ENCODE assay signal across 19 cellular contexts in genomic region chr7:151133266-151133985, GRCh38. TPM values are rescaled to one million over a fixed set of nuclear protein-coding genes. Genes with fewer than 3 reads are reported as not detected.
DNase-seq lines count a peak whose midpoint lies in the region; ATAC-seq, FAIRE-seq and TF ChIP-seq lines count a peak whose summit lies in the region.
"Had no signal": no experiment of that assay in that cellular context is flagged by ENCODE, and none has a peak within 500 bp of the region (broad histone marks: within the 10 kb centered on the region; RNA-seq: fewer than 3 reads in every experiment).

No MANE protein-coding gene starts in this region.

- FAIRE-seq in HepG2 (lab: Jason Lieb, UNC), result no peak

- BruUV-seq in HepG2 (replicated peaks; lab: Mats Ljungman, UMichigan), result no TSS peak

- H3K79me2 ChIP-seq in HepG2 (ENCODE audit: insufficient read depth, low read length), result no peaks in the 10 kb centered on the region

- H3K4me1 ChIP-seq in HepG2 (ENCODE audit: insufficient read depth, low read length) (no peaks in the 10 kb centered on the region), spleen (peaks cover 0 to 11% (median 2%) of the 10 kb centered on the region in 6 donors), testis (no peaks in the 10 kb centered on the region)

- H3K36me3 ChIP-seq in HepG2 (replicated peaks in 1 of 2; ENCODE audit: control insufficient read depth in 1 of 2, insufficient read depth in 2 of 2, low read length in 2 of 2) (peaks cover 21 to 77% of the 10 kb centered on the region in 2 experiments), spleen (peaks cover 0 to 100% (median 66%) of the 10 kb centered on the region in 6 donors), testis (ENCODE audit: low read depth, missing control alignments) (no peaks in the 10 kb centered on the region)

- 94% methylated on average over 16 of the region's 16 CpGs for WGBS in HepG2 (ENCODE audit: low lambda C conversion rate)
- WGBS in spleen, 5 donors, result 87 to 92% (median 91%) methylated on average over 16 of the region's 16 CpGs
- 95 to 98% methylated on average over 11 to 16 of the region's 16 CpGs for WGBS in testis, 2 donors

- TF ChIP-seq CTCF in HepG2 (CRISPR knock-in tag; IDR thresholded peaks at IDR 0.05) (no peak), spleen (IDR thresholded peaks at IDR 0.05 in 8 of 11, conservative IDR thresholded peaks at IDR 0.05 in 3 of 11) (no peak), testis (IDR thresholded peaks at IDR 0.05) (no peak)

- DNase-seq in activated naive CD8-positive, alpha-beta T cell treated with anti-CD3 and anti-CD28 coated beads, Interleukin-2, amount 10 ng/mL, durations not matched to agents 7 days and 5 days, result peak; percentile 14
- DNase-seq in activated naive CD8-positive, alpha-beta T cell treated with anti-CD3 and anti-CD28 coated beads for 36 hours, result no peak
- no peak for DNase-seq in HepG2 (ENCODE audit: low spot score)
- DNase-seq in spleen, result peak; percentile 45
- DNase-seq in testis, result no peak
- DNase-seq: CD4-positive, alpha-beta T cell; HFFc6; IMR-90; Kasumi-1; MM.1S; NCI-H1092 treated with DMSO at 0.1 percent for 48 hours; NCI-H2081 treated with DMSO at 0.1 percent for 48 hours; NCI-H510A; PC-9 had no signal

- POLR2A ChIA-PET in activated naive CD8-positive, alpha-beta T cell treated with anti-CD3 and anti-CD28 coated beads, Interleukin-2, amount 10 ng/mL, durations not matched to agents 7 days and 5 days (lab: Charles Lee), result no interaction called here
- POLR2A ChIA-PET in HepG2 (lab: Yijun Ruan, JAX), result no interaction called here

- no peak overlapping the region for H3K9ac ChIP-seq in HepG2 (ENCODE audit: insufficient read depth, low read depth, low read length)

- H3K9me3 ChIP-seq in HepG2 (ENCODE audit: low read length) (no peaks in the 10 kb centered on the region), spleen (no peaks in the 10 kb centered on the region), testis (no peaks in the 10 kb centered on the region)
- H3K9me3 ChIP-seq: BE2C had no signal

- in situ Hi-C loops in HepG2 (cut with HindIII; ENCODE audit: extremely low pct_ligation_motif_present, low pct_unique_long_range_greater_than_20kb), result no loop called here

- no peaks in the 10 kb centered on the region for H3K36me3 Mint-ChIP-seq in activated naive CD8-positive, alpha-beta T cell treated with anti-CD3 and anti-CD28 coated beads, Interleukin-2, amount 10 ng/mL, durations not matched to agents 7 days and 5 days
- H3K36me3 Mint-ChIP-seq in activated naive CD8-positive, alpha-beta T cell treated with anti-CD3 and anti-CD28 coated beads for 36 hours, result peaks cover 2% of the 10 kb centered on the region

- H3K27me3 ChIP-seq in HepG2 (ENCODE audit: control insufficient read depth in 1 of 2, insufficient read depth in 2 of 2, low read length in 2 of 2) (no peaks in the 10 kb centered on the region), spleen (replicated peaks in 1 of 7) (no peaks in the 10 kb centered on the region), testis (no peaks in the 10 kb centered on the region)
- H3K27me3 ChIP-seq: BE2C had no signal

- TF ChIP-seq EP300 in HepG2 (IDR thresholded peaks at IDR 0.05; ENCODE audit: low read depth in 2 of 2, low read length in 2 of 2), result no peak
- no peak for TF ChIP-seq EP300 in HepG2 (CRISPR knock-in tag; IDR thresholded peaks at IDR 0.05; ENCODE audit: borderline replicate concordance)

- H3K27me3 Mint-ChIP-seq in activated naive CD8-positive, alpha-beta T cell treated with anti-CD3 and anti-CD28 coated beads, Interleukin-2, amount 10 ng/mL, durations not matched to agents 7 days and 5 days, result no peaks in the 10 kb centered on the region
- H3K27me3 Mint-ChIP-seq in activated naive CD8-positive, alpha-beta T cell treated with anti-CD3 and anti-CD28 coated beads for 36 hours, result no peaks in the 10 kb centered on the region
- H3K27me3 Mint-ChIP-seq: CD4-positive, alpha-beta T cell had no signal

- TF ChIP-seq RAD21 in HepG2 (CRISPR knock-in tag; IDR thresholded peaks at IDR 0.05), result no peak

- H3K4me3 ChIP-seq in HepG2 (replicated peaks in 1 of 3; ENCODE audit: insufficient read depth in 1 of 3, low read depth in 2 of 3, low read length in 3 of 3), result no peak overlapping the region
- H3K4me3 ChIP-seq in spleen, result no peak overlapping the region
- no peak overlapping the region for H3K4me3 ChIP-seq in testis
- H3K4me3 ChIP-seq: PC-9 had no signal

- H2AFZ ChIP-seq in HepG2 (ENCODE audit: low read length), result no peak overlapping the region
- H2AFZ ChIP-seq: PC-9 had no signal

- peaks cover 4% of the 10 kb centered on the region for H3K4me1 Mint-ChIP-seq in activated naive CD8-positive, alpha-beta T cell treated with anti-CD3 and anti-CD28 coated beads, Interleukin-2, amount 10 ng/mL, durations not matched to agents 7 days and 5 days
- H3K4me1 Mint-ChIP-seq in activated naive CD8-positive, alpha-beta T cell treated with anti-CD3 and anti-CD28 coated beads for 36 hours, result no peaks in the 10 kb centered on the region

- H3K4me2 ChIP-seq in HepG2 (ENCODE audit: low read depth, low read length), result no peak overlapping the region
- H3K4me2 ChIP-seq: PC-9 had no signal

- no peak overlapping the region for H3K27ac Mint-ChIP-seq in activated naive CD8-positive, alpha-beta T cell treated with anti-CD3 and anti-CD28 coated beads, Interleukin-2, amount 10 ng/mL, durations not matched to agents 7 days and 5 days
- no peak overlapping the region for H3K27ac Mint-ChIP-seq in activated naive CD8-positive, alpha-beta T cell treated with anti-CD3 and anti-CD28 coated beads for 36 hours
- H3K27ac Mint-ChIP-seq: CD4-positive, alpha-beta T cell; HFFc6 had no signal

- CTCF ChIA-PET in HepG2 (lab: Yijun Ruan, JAX; ENCODE audit: low intra/inter-chr PET ratio, low total read pairs), result no interaction called here

- ATAC-seq in activated naive CD8-positive, alpha-beta T cell treated with anti-CD3 and anti-CD28 coated beads, Interleukin-2, amount 10 ng/mL, durations not matched to agents 7 days and 5 days (ENCODE audit: low read depth), result no peak
- ATAC-seq in HepG2, result no peak
- no peak for ATAC-seq in HG03159 (IDR thresholded peaks at IDR 0.05; ENCODE audit: unreplicated experiment)

- H3K27ac ChIP-seq in HepG2 (ENCODE audit: extremely low read length, insufficient read depth, low read length) (no peak overlapping the region), spleen (no peak overlapping the region), testis (no peak overlapping the region)
- H3K27ac ChIP-seq: 22Rv1, PC-9 had no signal

- intact Hi-C loops in HepG2 (cut with micrococcal nuclease; ENCODE audit: unreplicated experiment) (loop anchor here (10.0 kb wide), 1 partner anchor 171 kb away; no protein-coding TSS in a partner anchor), spleen (cut with DNase I; ENCODE audit: low total_unique reads) (no loop called here), testis (cut with DNase I; ENCODE audit: low total_unique reads) (no loop called here)

- H3K4me3 Mint-ChIP-seq in activated naive CD8-positive, alpha-beta T cell treated with anti-CD3 and anti-CD28 coated beads, Interleukin-2, amount 10 ng/mL, durations not matched to agents 7 days and 5 days, result no peak overlapping the region
- H3K4me3 Mint-ChIP-seq in activated naive CD8-positive, alpha-beta T cell treated with anti-CD3 and anti-CD28 coated beads for 36 hours, result no peak overlapping the region
- H3K4me3 Mint-ChIP-seq: CD4-positive, alpha-beta T cell; HFFc6 had no signal

- TF ChIP-seq POLR2A in HepG2 (IDR thresholded peaks at IDR 0.05; ENCODE audit: insufficient read depth in 1 of 2, low read depth in 2 of 2, low read length in 2 of 2) (no peak), spleen (IDR thresholded peaks at IDR 0.05) (no peak), testis (IDR thresholded peaks at IDR 0.05) (no peak)

- no peaks in the 10 kb centered on the region for H3K9me3 Mint-ChIP-seq in activated naive CD8-positive, alpha-beta T cell treated with anti-CD3 and anti-CD28 coated beads, Interleukin-2, amount 10 ng/mL, durations not matched to agents 7 days and 5 days
- H3K9me3 Mint-ChIP-seq in activated naive CD8-positive, alpha-beta T cell treated with anti-CD3 and anti-CD28 coated beads for 36 hours, result no peaks in the 10 kb centered on the region
- H3K9me3 Mint-ChIP-seq: CD4-positive, alpha-beta T cell; HFFc6 had no signal

- H4K20me1 ChIP-seq in HepG2 (ENCODE audit: insufficient read depth, low read length), result no peaks in the 10 kb centered on the region

RNA-seq across cellular contexts. Expression of gene GBX1, which starts 34.1 kb away (rescaled TPM):
- not detected for total RNA-seq in activated naive CD8-positive, alpha-beta T cell treated with anti-CD3 and anti-CD28 coated beads, Interleukin-2, amount 10 ng/mL, durations not matched to agents 7 days and 5 days
- not detected for total RNA-seq in activated naive CD8-positive, alpha-beta T cell treated with anti-CD3 and anti-CD28 coated beads for 36 hours
- total RNA-seq in HepG2 (2016; rRNA removed; fragmentation: Illumina TruSeq; extraction: Trizol) (not detected in 2 replicates), spleen (not detected), testis (10 to 100 TPM in 1 of 2 donors, 1 to 10 TPM in 1; 2.9 to 15.6 TPM)
- not detected in 2 replicates for total RNA-seq in HepG2 (2016; cell fraction: cytosol; rRNA removed; fragmentation: Illumina TruSeq; extraction: Trizol; ENCODE audit: low read depth)
- not detected in 2 replicates for total RNA-seq in HepG2 (2016; cell fraction: insoluble cytoplasmic fraction; rRNA removed; fragmentation: Illumina TruSeq; extraction: Trizol)
- total RNA-seq in HepG2 (2016; cell fraction: membrane; rRNA removed; fragmentation: Illumina TruSeq; extraction: Trizol), result not detected in 2 replicates
- total RNA-seq in HepG2 (2016; cell fraction: nucleus; rRNA removed; fragmentation: Illumina TruSeq; extraction: Trizol), result not detected in 2 replicates
- polyA plus RNA-seq in HepG2 (2011; rRNA removed) (not detected in 2 replicates), spleen (not detected), testis (ENCODE audit: insufficient read depth, low read depth, low replicate concordance) (7.2 TPM)
- not detected in 2 replicates for polyA plus RNA-seq in HepG2 (2011; cell fraction: cytosol; rRNA removed)
- polyA plus RNA-seq in HepG2 (2011; cell fraction: nucleus; rRNA removed), result not detected in 2 replicates
- not detected in 2 replicates for polyA plus RNA-seq in HepG2 (2012)
- polyA plus RNA-seq in HepG2 (2016; cell fraction: cytosol; fragmentation: Illumina TruSeq; extraction: Trizol; ENCODE audit: low read depth), result not detected in 2 replicates
- not detected in 2 replicates for polyA plus RNA-seq in HepG2 (2016; cell fraction: insoluble cytoplasmic fraction; fragmentation: Illumina TruSeq; extraction: Trizol; ENCODE audit: low read depth)
- polyA plus RNA-seq in HepG2 (2016; cell fraction: membrane; fragmentation: Illumina TruSeq; extraction: Trizol; ENCODE audit: low read depth), result not detected in 2 replicates
- polyA plus RNA-seq in HepG2 (2016; cell fraction: nucleus; fragmentation: Illumina TruSeq; extraction: Trizol; ENCODE audit: insufficient read depth, low read depth), result not detected in 2 replicates
- not detected in 2 replicates for polyA minus RNA-seq in HepG2 (2011; rRNA and poly(A)+ RNA removed; ENCODE audit: low replicate concordance)
- polyA minus RNA-seq in HepG2 (2011; cell fraction: cytosol; rRNA and poly(A)+ RNA removed), result not detected in 2 replicates
- polyA minus RNA-seq in HepG2 (2011; cell fraction: nucleus; rRNA and poly(A)+ RNA removed), result not detected in 2 replicates
- total RNA-seq: CD4-positive, alpha-beta T cell; H4; HFFc6; IMR-90; PC-9 had no signal
- polyA plus RNA-seq: AG04450, IMR-90 had no signal

RNA-seq across cellular contexts. Expression of gene AGAP3, which starts 47.2 kb away (rescaled TPM):
- 10 to 100 TPM; 31.7 to 32.7 TPM for total RNA-seq in activated naive CD8-positive, alpha-beta T cell treated with anti-CD3 and anti-CD28 coated beads, Interleukin-2, amount 10 ng/mL, durations not matched to agents 7 days and 5 days
- total RNA-seq in activated naive CD8-positive, alpha-beta T cell treated with anti-CD3 and anti-CD28 coated beads for 36 hours, result 10 to 100 TPM; 24.8 to 25.3 TPM
- 24.9 and 31.3 TPM in 2 replicates for total RNA-seq in HepG2 (2016; rRNA removed; fragmentation: Illumina TruSeq; extraction: Trizol)
- 26.6 and 28.2 TPM in 2 replicates for total RNA-seq in HepG2 (2016; cell fraction: cytosol; rRNA removed; fragmentation: Illumina TruSeq; extraction: Trizol; ENCODE audit: low read depth)
- 24.2 and 30.5 TPM in 2 replicates for total RNA-seq in HepG2 (2016; cell fraction: insoluble cytoplasmic fraction; rRNA removed; fragmentation: Illumina TruSeq; extraction: Trizol)
- 34.8 and 39.9 TPM in 2 replicates for total RNA-seq in HepG2 (2016; cell fraction: membrane; rRNA removed; fragmentation: Illumina TruSeq; extraction: Trizol)
- total RNA-seq in HepG2 (2016; cell fraction: nucleus; rRNA removed; fragmentation: Illumina TruSeq; extraction: Trizol), result 26.5 and 31.8 TPM in 2 replicates
- 61.4 and 62.0 TPM in 2 replicates for polyA plus RNA-seq in HepG2 (2011; rRNA removed)
- polyA plus RNA-seq in HepG2 (2011; cell fraction: cytosol; rRNA removed), result 54.9 and 70.5 TPM in 2 replicates
- polyA plus RNA-seq in HepG2 (2011; cell fraction: nucleus; rRNA removed), result 255 and 313 TPM in 2 replicates
- polyA plus RNA-seq in HepG2 (2012), result 46.4 and 66.8 TPM in 2 replicates
- 23.3 and 25.2 TPM in 2 replicates for polyA plus RNA-seq in HepG2 (2016; cell fraction: cytosol; fragmentation: Illumina TruSeq; extraction: Trizol; ENCODE audit: low read depth)
- 36.6 and 44.9 TPM in 2 replicates for polyA plus RNA-seq in HepG2 (2016; cell fraction: insoluble cytoplasmic fraction; fragmentation: Illumina TruSeq; extraction: Trizol; ENCODE audit: low read depth)
- polyA plus RNA-seq in HepG2 (2016; cell fraction: membrane; fragmentation: Illumina TruSeq; extraction: Trizol; ENCODE audit: low read depth), result 48.3 and 57.9 TPM in 2 replicates
- polyA plus RNA-seq in HepG2 (2016; cell fraction: nucleus; fragmentation: Illumina TruSeq; extraction: Trizol; ENCODE audit: insufficient read depth, low read depth), result 94.3 and 94.4 TPM in 2 replicates
- 70.7 and 91.8 TPM in 2 replicates for polyA minus RNA-seq in HepG2 (2011; rRNA and poly(A)+ RNA removed; ENCODE audit: low replicate concordance)
- polyA minus RNA-seq in HepG2 (2011; cell fraction: cytosol; rRNA and poly(A)+ RNA removed), result 43.3 and 46.7 TPM in 2 replicates
- polyA minus RNA-seq in HepG2 (2011; cell fraction: nucleus; rRNA and poly(A)+ RNA removed), result 71.4 and 81.1 TPM in 2 replicates
- 10 to 100 TPM; 43.2 to 94.4 (median 73.0) TPM for total RNA-seq in spleen
- polyA plus RNA-seq in spleen, result 10 to 100 TPM; 21.8 to 79.1 (median 51.2) TPM
- total RNA-seq in testis, result 10 to 100 TPM; 65.6 to 90.5 TPM
- polyA plus RNA-seq in testis (ENCODE audit: insufficient read depth, low read depth, low replicate concordance), result 44.1 TPM

RNA-seq across cellular contexts. Expression of gene TMUB1, which starts 50.1 kb away (rescaled TPM):
- total RNA-seq in activated naive CD8-positive, alpha-beta T cell treated with anti-CD3 and anti-CD28 coated beads, Interleukin-2, amount 10 ng/mL, durations not matched to agents 7 days and 5 days, result 10 to 100 TPM; 75.7 to 78.3 TPM
- total RNA-seq in activated naive CD8-positive, alpha-beta T cell treated with anti-CD3 and anti-CD28 coated beads for 36 hours, result 10 to 100 TPM; 59.2 to 59.3 TPM
- 31.8 and 51.6 TPM in 2 replicates for total RNA-seq in HepG2 (2016; rRNA removed; fragmentation: Illumina TruSeq; extraction: Trizol)
- total RNA-seq in HepG2 (2016; cell fraction: cytosol; rRNA removed; fragmentation: Illumina TruSeq; extraction: Trizol; ENCODE audit: low read depth), result 65.7 and 75.8 TPM in 2 replicates
- 32.2 and 52.0 TPM in 2 replicates for total RNA-seq in HepG2 (2016; cell fraction: insoluble cytoplasmic fraction; rRNA removed; fragmentation: Illumina TruSeq; extraction: Trizol)
- total RNA-seq in HepG2 (2016; cell fraction: membrane; rRNA removed; fragmentation: Illumina TruSeq; extraction: Trizol), result 89.1 and 106 TPM in 2 replicates
- 25.0 and 26.7 TPM in 2 replicates for total RNA-seq in HepG2 (2016; cell fraction: nucleus; rRNA removed; fragmentation: Illumina TruSeq; extraction: Trizol)
- 44.8 and 47.8 TPM in 2 replicates for polyA plus RNA-seq in HepG2 (2011; rRNA removed)
- 27.8 and 54.6 TPM in 2 replicates for polyA plus RNA-seq in HepG2 (2011; cell fraction: cytosol; rRNA removed)
- polyA plus RNA-seq in HepG2 (2011; cell fraction: nucleus; rRNA removed), result 66.5 and 75.5 TPM in 2 replicates
- 33.8 and 40.3 TPM in 2 replicates for polyA plus RNA-seq in HepG2 (2012)
- polyA plus RNA-seq in HepG2 (2016; cell fraction: cytosol; fragmentation: Illumina TruSeq; extraction: Trizol; ENCODE audit: low read depth), result 123 and 138 TPM in 2 replicates
- 51.6 and 55.5 TPM in 2 replicates for polyA plus RNA-seq in HepG2 (2016; cell fraction: insoluble cytoplasmic fraction; fragmentation: Illumina TruSeq; extraction: Trizol; ENCODE audit: low read depth)
- polyA plus RNA-seq in HepG2 (2016; cell fraction: membrane; fragmentation: Illumina TruSeq; extraction: Trizol; ENCODE audit: low read depth), result 146 and 154 TPM in 2 replicates
- 85.5 and 89.1 TPM in 2 replicates for polyA plus RNA-seq in HepG2 (2016; cell fraction: nucleus; fragmentation: Illumina TruSeq; extraction: Trizol; ENCODE audit: insufficient read depth, low read depth)
- polyA minus RNA-seq in HepG2 (2011; rRNA and poly(A)+ RNA removed; ENCODE audit: low replicate concordance), result 5.6 and 25.8 TPM in 2 replicates
- 22.8 and 25.2 TPM in 2 replicates for polyA minus RNA-seq in HepG2 (2011; cell fraction: cytosol; rRNA and poly(A)+ RNA removed)
- 5.6 and 6.3 TPM in 2 replicates for polyA minus RNA-seq in HepG2 (2011; cell fraction: nucleus; rRNA and poly(A)+ RNA removed)
- 10 to 100 TPM; 27.1 to 47.8 (median 38.2) TPM for total RNA-seq in spleen
- 10 to 100 TPM; 43.0 to 73.4 (median 45.9) TPM for polyA plus RNA-seq in spleen
- total RNA-seq in testis, result 10 to 100 TPM; 63.2 to 68.7 TPM
- polyA plus RNA-seq in testis (ENCODE audit: insufficient read depth, low read depth, low replicate concordance), result 30.8 TPM

RNA-seq across cellular contexts. Expression of gene FASTK, which starts 52.8 kb away (rescaled TPM):
- 100 to 1,000 TPM in 1 of 2 experiments, 10 to 100 TPM in 1; 96.5 to 100 TPM for total RNA-seq in activated naive CD8-positive, alpha-beta T cell treated with anti-CD3 and anti-CD28 coated beads, Interleukin-2, amount 10 ng/mL, durations not matched to agents 7 days and 5 days
- 10 to 100 TPM; 65.9 to 68.7 TPM for total RNA-seq in activated naive CD8-positive, alpha-beta T cell treated with anti-CD3 and anti-CD28 coated beads for 36 hours
- total RNA-seq in HepG2 (2016; rRNA removed; fragmentation: Illumina TruSeq; extraction: Trizol), result 33.0 and 52.9 TPM in 2 replicates
- 29.1 and 30.5 TPM in 2 replicates for total RNA-seq in HepG2 (2016; cell fraction: cytosol; rRNA removed; fragmentation: Illumina TruSeq; extraction: Trizol; ENCODE audit: low read depth)
- total RNA-seq in HepG2 (2016; cell fraction: insoluble cytoplasmic fraction; rRNA removed; fragmentation: Illumina TruSeq; extraction: Trizol), result 32.4 and 60.3 TPM in 2 replicates
- total RNA-seq in HepG2 (2016; cell fraction: membrane; rRNA removed; fragmentation: Illumina TruSeq; extraction: Trizol), result 41.0 and 43.4 TPM in 2 replicates
- total RNA-seq in HepG2 (2016; cell fraction: nucleus; rRNA removed; fragmentation: Illumina TruSeq; extraction: Trizol), result 51.3 and 66.2 TPM in 2 replicates
- 55.7 and 69.5 TPM in 2 replicates for polyA plus RNA-seq in HepG2 (2011; rRNA removed)
- 26.4 and 50.0 TPM in 2 replicates for polyA plus RNA-seq in HepG2 (2011; cell fraction: cytosol; rRNA removed)
- 502 and 643 TPM in 2 replicates for polyA plus RNA-seq in HepG2 (2011; cell fraction: nucleus; rRNA removed)
- 25.5 and 34.3 TPM in 2 replicates for polyA plus RNA-seq in HepG2 (2012)
- polyA plus RNA-seq in HepG2 (2016; cell fraction: cytosol; fragmentation: Illumina TruSeq; extraction: Trizol; ENCODE audit: low read depth), result 23.6 and 24.6 TPM in 2 replicates
- polyA plus RNA-seq in HepG2 (2016; cell fraction: insoluble cytoplasmic fraction; fragmentation: Illumina TruSeq; extraction: Trizol; ENCODE audit: low read depth), result 29.6 and 34.7 TPM in 2 replicates
- 31.2 and 34.1 TPM in 2 replicates for polyA plus RNA-seq in HepG2 (2016; cell fraction: membrane; fragmentation: Illumina TruSeq; extraction: Trizol; ENCODE audit: low read depth)
- 122 and 126 TPM in 2 replicates for polyA plus RNA-seq in HepG2 (2016; cell fraction: nucleus; fragmentation: Illumina TruSeq; extraction: Trizol; ENCODE audit: insufficient read depth, low read depth)
- 72.5 and 75.7 TPM in 2 replicates for polyA minus RNA-seq in HepG2 (2011; rRNA and poly(A)+ RNA removed; ENCODE audit: low replicate concordance)
- 14.0 and 16.2 TPM in 2 replicates for polyA minus RNA-seq in HepG2 (2011; cell fraction: cytosol; rRNA and poly(A)+ RNA removed)
- 80.8 and 95.9 TPM in 2 replicates for polyA minus RNA-seq in HepG2 (2011; cell fraction: nucleus; rRNA and poly(A)+ RNA removed)
- 100 to 1,000 TPM in 1 of 7 donors, 10 to 100 TPM in 6; 72.9 to 102 (median 77.6) TPM for total RNA-seq in spleen
- polyA plus RNA-seq in spleen, result 100 to 1,000 TPM in 2 of 3 donors, 10 to 100 TPM in 1; 83.9 to 183 (median 136) TPM
- total RNA-seq in testis, result 100 to 1,000 TPM; 114 to 124 TPM
- polyA plus RNA-seq in testis (ENCODE audit: insufficient read depth, low read depth, low replicate concordance), result 60.3 TPM

RNA-seq across cellular contexts. Expression of gene ASB10, which starts 53.6 kb away (rescaled TPM):
- not detected for total RNA-seq in activated naive CD8-positive, alpha-beta T cell treated with anti-CD3 and anti-CD28 coated beads, Interleukin-2, amount 10 ng/mL, durations not matched to agents 7 days and 5 days
- total RNA-seq in activated naive CD8-positive, alpha-beta T cell treated with anti-CD3 and anti-CD28 coated beads for 36 hours, result not detected
- total RNA-seq in HepG2 (2016; rRNA removed; fragmentation: Illumina TruSeq; extraction: Trizol), result not detected in 2 replicates
- total RNA-seq in HepG2 (2016; cell fraction: cytosol; rRNA removed; fragmentation: Illumina TruSeq; extraction: Trizol; ENCODE audit: low read depth), result not detected in 2 replicates
- total RNA-seq in HepG2 (2016; cell fraction: insoluble cytoplasmic fraction; rRNA removed; fragmentation: Illumina TruSeq; extraction: Trizol), result not detected in 2 replicates
- not detected in 2 replicates for total RNA-seq in HepG2 (2016; cell fraction: membrane; rRNA removed; fragmentation: Illumina TruSeq; extraction: Trizol)
- not detected in 2 replicates for total RNA-seq in HepG2 (2016; cell fraction: nucleus; rRNA removed; fragmentation: Illumina TruSeq; extraction: Trizol)
- polyA plus RNA-seq in HepG2 (2011; rRNA removed), result not detected in 2 replicates
- not detected in 2 replicates for polyA plus RNA-seq in HepG2 (2011; cell fraction: cytosol; rRNA removed)
- not detected in 2 replicates for polyA plus RNA-seq in HepG2 (2011; cell fraction: nucleus; rRNA removed)
- not detected in 2 replicates for polyA plus RNA-seq in HepG2 (2012)
- not detected in 2 replicates for polyA plus RNA-seq in HepG2 (2016; cell fraction: cytosol; fragmentation: Illumina TruSeq; extraction: Trizol; ENCODE audit: low read depth)
- polyA plus RNA-seq in HepG2 (2016; cell fraction: insoluble cytoplasmic fraction; fragmentation: Illumina TruSeq; extraction: Trizol; ENCODE audit: low read depth), result not detected in 2 replicates
- not detected in 2 replicates for polyA plus RNA-seq in HepG2 (2016; cell fraction: membrane; fragmentation: Illumina TruSeq; extraction: Trizol; ENCODE audit: low read depth)
- not detected in 2 replicates for polyA plus RNA-seq in HepG2 (2016; cell fraction: nucleus; fragmentation: Illumina TruSeq; extraction: Trizol; ENCODE audit: insufficient read depth, low read depth)
- polyA minus RNA-seq in HepG2 (2011; rRNA and poly(A)+ RNA removed; ENCODE audit: low replicate concordance), result not detected in 2 replicates
- polyA minus RNA-seq in HepG2 (2011; cell fraction: cytosol; rRNA and poly(A)+ RNA removed), result not detected in 2 replicates
- not detected in 2 replicates for polyA minus RNA-seq in HepG2 (2011; cell fraction: nucleus; rRNA and poly(A)+ RNA removed)
- not detected for total RNA-seq in spleen
- polyA plus RNA-seq in spleen, result not detected
- total RNA-seq in testis, result under 1 TPM in 1 of 2 donors, not detected in 1; 0.39 TPM
- 0.18 TPM for polyA plus RNA-seq in testis (ENCODE audit: insufficient read depth, low read depth, low replicate concordance)
- total RNA-seq: CD4-positive, alpha-beta T cell; H4; HFFc6; IMR-90; PC-9 had no signal
- polyA plus RNA-seq: AG04450, IMR-90 had no signal

Comparison
In these comparisons a context has a peak if more than half of its experiments do, and no peak if none do; other contexts are left out.
1. DNase-seq: peak in activated naive CD8-positive, alpha-beta T cell treated with anti-CD3 and anti-CD28 coated beads, Interleukin-2, amount 10 ng/mL, durations not matched to agents 7 days and 5 days (single experiment) and spleen (single experiment); none in activated naive CD8-positive, alpha-beta T cell treated with anti-CD3 and anti-CD28 coated beads for 36 hours (single experiment), HepG2 (single experiment) and testis (single experiment).